ENCODE assay signal across 8 cellular contexts in the genomic region with DNA sequence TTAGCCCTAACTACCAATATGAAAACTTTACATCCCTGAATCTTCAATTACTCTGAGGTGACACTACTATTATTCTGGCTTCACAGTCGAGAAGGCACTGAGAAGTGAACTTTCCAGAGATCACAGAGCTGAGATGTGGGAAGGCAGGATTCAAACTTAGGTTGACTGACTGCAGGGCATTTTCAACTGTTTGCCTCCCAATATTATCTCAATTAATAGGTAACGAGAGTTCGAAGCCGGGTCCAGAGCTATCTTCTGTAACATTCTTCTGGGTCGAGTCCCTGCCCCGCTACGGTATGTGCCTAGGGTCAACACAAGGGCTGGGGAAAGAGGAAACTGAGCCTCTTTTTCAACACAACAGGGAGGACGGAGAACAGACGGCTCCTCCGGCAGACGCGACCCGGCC. TPM values are rescaled to one million over a fixed set of nuclear protein-coding genes. Genes with fewer than 3 reads are reported as not detected.
DNase-seq lines count a peak whose midpoint lies in the region; ATAC-seq and TF ChIP-seq lines count a peak whose summit lies in the region.

No MANE protein-coding gene starts in this region.

- H3K4me1 Mint-ChIP-seq in T-helper 2 cell treated with Interferon-gamma antibody and Interleukin-4, amounts not matched to agents 5 μg/mL and 100 μg/mL, for 36 hours (ENCODE audit: low read depth), result peaks cover 35% of the 10 kb centered on the region
- peaks cover 25 to 38% (median 30%) of the 10 kb centered on the region in 3 donors for H3K4me1 Mint-ChIP-seq in T-cell
- H3K4me1 Mint-ChIP-seq in stimulated activated memory B cell treated with anti-CD40 and anti-IgM and Interleukin-4, amounts not matched to agents 10 μg/mL and 1 μg/mL and 100 μg/mL, for 72 hours, result peaks cover 24% of the 10 kb centered on the region

- H3K79me2 ChIP-seq in hepatocyte, result peaks cover 52% of the 10 kb centered on the region

- no peaks in the 10 kb centered on the region for H3K9me3 ChIP-seq in hepatocyte (ENCODE audit: low read depth)

- peaks cover 9% of the 10 kb centered on the region for H3K4me1 ChIP-seq in hepatocyte (ENCODE audit: insufficient read depth)

- H3K27me3 ChIP-seq in hepatocyte, result no peaks in the 10 kb centered on the region

- H3K4me3 Mint-ChIP-seq in T-helper 2 cell treated with Interferon-gamma antibody and Interleukin-4, amounts not matched to agents 5 μg/mL and 100 μg/mL, for 36 hours, result peak overlapping the region; percentile 96
- peak overlapping the region; percentile 93 to 96 (median 95) for H3K4me3 Mint-ChIP-seq in T-cell
- H3K4me3 Mint-ChIP-seq in stimulated activated memory B cell treated with anti-CD40 and anti-IgM and Interleukin-4, amounts not matched to agents 10 μg/mL and 1 μg/mL and 100 μg/mL, for 72 hours, result peak overlapping the region; percentile 89

- peak overlapping the region; percentile 87 for H2AFZ ChIP-seq in hepatocyte

- CTCF ChIA-PET in T-cell (lab: Charles Lee), result no interaction called here

- WGBS in hepatocyte (ENCODE audit: low lambda C conversion rate, missing lambda C conversion rate), result 6% methylated on average over 13 of the region's 13 CpGs

- ATAC-seq in T-cell (replicated peaks in 1 of 4) (no peak), HG03521 (IDR thresholded peaks at IDR 0.05; ENCODE audit: unreplicated experiment) (no peak)
- no peak for ATAC-seq in stimulated activated memory B cell treated with anti-CD40 and anti-IgM and Interleukin-4, amounts not matched to agents 10 μg/mL and 1 μg/mL and 100 μg/mL, for 72 hours

- H3K27ac Mint-ChIP-seq in T-helper 2 cell treated with Interferon-gamma antibody and Interleukin-4, amounts not matched to agents 5 μg/mL and 100 μg/mL, for 36 hours, result peak overlapping the region; percentile 97
- H3K27ac Mint-ChIP-seq in T-cell, result peak overlapping the region; percentile 98 to 99
- H3K27ac Mint-ChIP-seq in stimulated activated memory B cell treated with anti-CD40 and anti-IgM and Interleukin-4, amounts not matched to agents 10 μg/mL and 1 μg/mL and 100 μg/mL, for 72 hours, result peak overlapping the region; percentile 99

- no peaks in the 10 kb centered on the region for H4K20me1 ChIP-seq in hepatocyte (ENCODE audit: insufficient read depth, poor library complexity, severe bottlenecking)

- no peaks in the 10 kb centered on the region for H3K27me3 Mint-ChIP-seq in T-helper 2 cell treated with Interferon-gamma antibody and Interleukin-4, amounts not matched to agents 5 μg/mL and 100 μg/mL, for 36 hours (ENCODE audit: low read depth)
- H3K27me3 Mint-ChIP-seq in T-cell, result no peaks in the 10 kb centered on the region
- peaks cover 16% of the 10 kb centered on the region for H3K27me3 Mint-ChIP-seq in stimulated activated memory B cell treated with anti-CD40 and anti-IgM and Interleukin-4, amounts not matched to agents 10 μg/mL and 1 μg/mL and 100 μg/mL, for 72 hours

- H3K36me3 Mint-ChIP-seq in T-helper 2 cell treated with Interferon-gamma antibody and Interleukin-4, amounts not matched to agents 5 μg/mL and 100 μg/mL, for 36 hours (ENCODE audit: low read depth), result peaks cover 33% of the 10 kb centered on the region
- peaks cover 7% of the 10 kb centered on the region for H3K36me3 Mint-ChIP-seq in T-cell
- H3K36me3 Mint-ChIP-seq in stimulated activated memory B cell treated with anti-CD40 and anti-IgM and Interleukin-4, amounts not matched to agents 10 μg/mL and 1 μg/mL and 100 μg/mL, for 72 hours, result peaks cover 8% of the 10 kb centered on the region

- H3K4me2 ChIP-seq in hepatocyte, result peak overlapping the region; percentile 92

- POLR2A ChIA-PET in T-cell (lab: Charles Lee), result interaction anchor here in 1 of 2 donors (0.6 to 1.0 kb wide), 3 partner anchors 11 to 120 kb away, joined by 3 to 6 read pairs (median 4); no protein-coding TSS in a partner anchor

- no peak for DNase-seq in T-helper 2 cell treated with Interferon-gamma antibody and Interleukin-4, amounts not matched to agents 5 μg/mL and 100 μg/mL, for 36 hours (ENCODE audit: low spot score)
- no peak for DNase-seq in T-helper 2 cell
- no peak for DNase-seq in T-cell
- DNase-seq in hepatocyte (ENCODE audit: low spot score), result no peak
- no peak for DNase-seq in head of caudate nucleus
- DNase-seq in NCI-H1092 (lab: John Stamatoyannopoulos, UW), result no peak

- no peaks in the 10 kb centered on the region for H3K36me3 ChIP-seq in hepatocyte (replicated peaks; ENCODE audit: insufficient read depth, low read depth)

- H3K4me3 ChIP-seq in hepatocyte, result peak overlapping the region; percentile 92

- no peaks in the 10 kb centered on the region for H3K9me2 ChIP-seq in hepatocyte (replicated peaks; ENCODE audit: insufficient read depth)

- TF ChIP-seq CTCF in hepatocyte (IDR thresholded peaks at IDR 0.05; ENCODE audit: poor library complexity), result no peak

- intact Hi-C loops in head of caudate nucleus (cut with DNase I), result loop anchor here (5.0 kb wide), 1 partner anchor 60 kb away; a partner anchor contains a TSS

- H3K9me3 Mint-ChIP-seq in T-helper 2 cell treated with Interferon-gamma antibody and Interleukin-4, amounts not matched to agents 5 μg/mL and 100 μg/mL, for 36 hours, result peaks cover 12% of the 10 kb centered on the region
- no peaks in the 10 kb centered on the region for H3K9me3 Mint-ChIP-seq in T-cell
- H3K9me3 Mint-ChIP-seq in stimulated activated memory B cell treated with anti-CD40 and anti-IgM and Interleukin-4, amounts not matched to agents 10 μg/mL and 1 μg/mL and 100 μg/mL, for 72 hours, result no peaks in the 10 kb centered on the region

- peak overlapping the region; percentile 99 for H3K27ac ChIP-seq in hepatocyte

RNA-seq across cellular contexts. Expression of a gene that starts 0.8 kb away (rescaled TPM):
- total RNA-seq in T-cell, result 10 to 100 TPM; 65.0 to 82.5 (median 68.5) TPM
- total RNA-seq in hepatocyte, result 57.0 and 68.0 TPM in 2 replicates
- polyA plus RNA-seq in hepatocyte, result 74.4 and 75.5 TPM in 2 replicates
